Comparison of ENCODE assay signal across 23 cellular contexts in genomic region chr1:101182627-101183387, GRCh38. TPM values are rescaled to one million over a fixed set of nuclear protein-coding genes. Genes with fewer than 3 reads are reported as not detected.
A peak's percentile ranks its signal among the peaks of the same experiment; 100 is the strongest.
DNase-seq lines count a peak whose midpoint lies in the region; ATAC-seq, FAIRE-seq and TF ChIP-seq lines count a peak whose summit lies in the region.
"Had no signal": no experiment of that assay in that cellular context is flagged by ENCODE, and none has a peak within 500 bp of the region (broad histone marks: within the 10 kb centered on the region; RNA-seq: fewer than 3 reads in every experiment).

No MANE protein-coding gene starts in this region.

- H3K27me3 Mint-ChIP-seq in T-helper 2 cell treated with Interferon-gamma antibody and Interleukin-4, amounts not matched to agents 5 μg/mL and 100 μg/mL, for 36 hours (ENCODE audit: low read depth), result no peaks in the 10 kb centered on the region
- H3K27me3 Mint-ChIP-seq: B cell, IgD-negative memory B cell had no signal

- CTCF ChIA-PET in HepG2 (lab: Yijun Ruan, JAX; ENCODE audit: low intra/inter-chr PET ratio, low total read pairs), result no interaction called here

- H3K36me3 ChIP-seq in left ventricle myocardium inferior (no peaks in the 10 kb centered on the region), HepG2 (replicated peaks in 1 of 2; ENCODE audit: control insufficient read depth in 1 of 2, insufficient read depth in 2 of 2, low read length in 2 of 2) (no peaks in the 10 kb centered on the region), upper lobe of right lung (no peaks in the 10 kb centered on the region)
- H3K36me3 ChIP-seq: HAP-1, thyroid gland had no signal

- no peak overlapping the region for H3K4me3 ChIP-seq in left ventricle myocardium inferior
- H3K4me3 ChIP-seq in HepG2 (replicated peaks in 1 of 3; ENCODE audit: insufficient read depth in 1 of 3, low read depth in 2 of 3, low read length in 3 of 3), result no peak overlapping the region
- H3K4me3 ChIP-seq in upper lobe of right lung, result no peak overlapping the region
- H3K4me3 ChIP-seq: coronary artery, HAP-1, skin epidermis, thyroid gland had no signal

- no peak for FAIRE-seq in HepG2 (lab: Jason Lieb, UNC)

- no peak for TF ChIP-seq RAD21 in HepG2 (CRISPR knock-in tag; IDR thresholded peaks at IDR 0.05)

- POLR2A ChIA-PET in HepG2 (lab: Yijun Ruan, JAX), result no interaction called here

- peaks cover 14% of the 10 kb centered on the region for H3K36me3 Mint-ChIP-seq in T-helper 2 cell treated with Interferon-gamma antibody and Interleukin-4, amounts not matched to agents 5 μg/mL and 100 μg/mL, for 36 hours (ENCODE audit: low read depth)

- H3K27ac ChIP-seq in left ventricle myocardium inferior (replicated peaks) (peak overlapping the region; percentile 84), HepG2 (ENCODE audit: extremely low read length, insufficient read depth, low read length) (no peak overlapping the region), upper lobe of right lung (peak overlapping the region; percentile 48)

- in situ Hi-C loops in HepG2 (cut with HindIII; ENCODE audit: extremely low pct_ligation_motif_present, low pct_unique_long_range_greater_than_20kb), result no loop called here

- H3K27me3 ChIP-seq in left ventricle myocardium inferior (ENCODE audit: low read depth) (no peaks in the 10 kb centered on the region), HepG2 (ENCODE audit: control insufficient read depth in 1 of 2, insufficient read depth in 2 of 2, low read length in 2 of 2) (no peaks in the 10 kb centered on the region; a peak in 1 of 5 replicates), upper lobe of right lung (no peaks in the 10 kb centered on the region)
- H3K27me3 ChIP-seq: thyroid gland had no signal

- peaks cover 6% of the 10 kb centered on the region for H3K9me3 Mint-ChIP-seq in T-helper 2 cell treated with Interferon-gamma antibody and Interleukin-4, amounts not matched to agents 5 μg/mL and 100 μg/mL, for 36 hours
- H3K9me3 Mint-ChIP-seq: activated T-cell treated with anti-CD3 and anti-CD28 coated beads, Interleukin-2, amount 50 U/mL, for 4 hours; IgD-negative memory B cell had no signal

- ATAC-seq in Right ventricle myocardium inferior (no peak), HepG2 (no peak), upper lobe of right lung (no peak)
- ATAC-seq: activated T-cell treated with anti-CD3 and anti-CD28 coated beads, Interleukin-2, amount 50 U/mL, for 4 hours; stimulated activated effector memory CD8-positive, alpha-beta T cell treated with anti-CD3 and anti-CD28 coated beads, Interleukin-12 subunit alpha, Interleukin-12 subunit beta, amount 100 ng/mL, for 72 hours had no signal

- H3K4me3 Mint-ChIP-seq in T-helper 2 cell treated with Interferon-gamma antibody and Interleukin-4, amounts not matched to agents 5 μg/mL and 100 μg/mL, for 36 hours, result peak overlapping the region; percentile 49
- H3K4me3 Mint-ChIP-seq: activated T-cell treated with anti-CD3 and anti-CD28 coated beads, Interleukin-2, amount 50 U/mL, for 4 hours; B cell; IgD-negative memory B cell; neural crest cell; stimulated activated effector memory CD8-positive, alpha-beta T cell treated with anti-CD3 and anti-CD28 coated beads, Interleukin-12 subunit alpha, Interleukin-12 subunit beta, amount 100 ng/mL, for 72 hours had no signal

- TF ChIP-seq EP300 in HepG2 (IDR thresholded peaks at IDR 0.05; ENCODE audit: low read depth in 2 of 2, low read length in 2 of 2) (no peak), HepG2 (CRISPR knock-in tag; IDR thresholded peaks at IDR 0.05; ENCODE audit: borderline replicate concordance) (no peak)

- DNase-seq in T-helper 2 cell treated with Interferon-gamma antibody and Interleukin-4, amounts not matched to agents 5 μg/mL and 100 μg/mL, for 36 hours (ENCODE audit: low spot score), result no peak
- DNase-seq in T-helper 2 cell (no peak), left ventricle myocardium inferior (no peak), Right ventricle myocardium inferior (ENCODE audit: missing footprints) (no peak), HepG2 (ENCODE audit: low spot score) (no peak), upper lobe of right lung (no peak), NK-92 (lab: John Stamatoyannopoulos, UW; ENCODE audit: unreplicated experiment) (no peak), superior temporal gyrus (ENCODE audit: extremely low spot score) (no peak)
- DNase-seq: activated T-cell treated with anti-CD3 and anti-CD28 coated beads, Interleukin-2, amount 50 U/mL, for 4 hours; GDM1; NCI-H1417 treated with DMSO at 0.1 percent for 48 hours; NCI-H446; SHP77; stimulated activated CD4-positive, alpha-beta T cell treated with anti-CD3 and anti-CD28 coated beads, Interleukin-2, amount 100 ng/mL, for 24 hours; thyroid gland had no signal

- no peaks in the 10 kb centered on the region for H4K20me1 ChIP-seq in HepG2 (ENCODE audit: insufficient read depth, low read length)

- no peak overlapping the region for H3K4me2 ChIP-seq in HepG2 (ENCODE audit: low read depth, low read length)

- H3K4me1 ChIP-seq in left ventricle myocardium inferior, result peaks cover 35% of the 10 kb centered on the region
- H3K4me1 ChIP-seq in HepG2 (ENCODE audit: insufficient read depth, low read length), result no peaks in the 10 kb centered on the region
- H3K4me1 ChIP-seq in upper lobe of right lung, result peaks cover 3% of the 10 kb centered on the region
- H3K4me1 ChIP-seq: HAP-1, thyroid gland had no signal

- H3K79me2 ChIP-seq in HepG2 (ENCODE audit: insufficient read depth, low read length), result no peaks in the 10 kb centered on the region

- peaks cover 58% of the 10 kb centered on the region for H3K4me1 Mint-ChIP-seq in T-helper 2 cell treated with Interferon-gamma antibody and Interleukin-4, amounts not matched to agents 5 μg/mL and 100 μg/mL, for 36 hours (ENCODE audit: low read depth)

- no TSS peak for BruUV-seq in HepG2 (replicated peaks; lab: Mats Ljungman, UMichigan)

- no peak for TF ChIP-seq POLR2A in HepG2 (IDR thresholded peaks at IDR 0.05; ENCODE audit: insufficient read depth in 1 of 2, low read depth in 2 of 2, low read length in 2 of 2)

- no peak overlapping the region for H2AFZ ChIP-seq in HepG2 (ENCODE audit: low read length)

- no peak overlapping the region for H3K9ac ChIP-seq in HepG2 (ENCODE audit: insufficient read depth, low read depth, low read length)

- no peaks in the 10 kb centered on the region for H3K9me3 ChIP-seq in left ventricle myocardium inferior (replicated peaks)
- H3K9me3 ChIP-seq in HepG2 (ENCODE audit: low read length), result no peaks in the 10 kb centered on the region
- no peaks in the 10 kb centered on the region for H3K9me3 ChIP-seq in upper lobe of right lung
- H3K9me3 ChIP-seq: HAP-1, thyroid gland had no signal

- TF ChIP-seq CTCF in left ventricle myocardium inferior (IDR thresholded peaks at IDR 0.05; ENCODE audit: borderline replicate concordance) (no peak), HepG2 (CRISPR knock-in tag; IDR thresholded peaks at IDR 0.05) (no peak), upper lobe of right lung (IDR thresholded peaks at IDR 0.05) (no peak)

- H3K27ac Mint-ChIP-seq in T-helper 2 cell treated with Interferon-gamma antibody and Interleukin-4, amounts not matched to agents 5 μg/mL and 100 μg/mL, for 36 hours, result peak overlapping the region; percentile 60
- H3K27ac Mint-ChIP-seq: B cell, IgD-negative memory B cell, progenitor cell of endocrine pancreas had no signal

- intact Hi-C loops in left ventricle myocardium inferior (cut with micrococcal nuclease) (no loop called here), Right ventricle myocardium inferior (cut with DNase I) (loop anchor here (2.0 kb wide), 1 partner anchor 54 kb away; the partner anchor contains the start of gene S1PR1), HepG2 (cut with micrococcal nuclease; ENCODE audit: unreplicated experiment) (no loop called here), upper lobe of right lung (cut with DNase I) (no loop called here)

TF ChIP-seq in HepG2, 621 proteins besides CTCF, POLR2A, EP300 and RAD21:
- TF ChIP-seq CENPX (CRISPR knock-in tag; IDR thresholded peaks at IDR 0.05), result no peak
- peak; percentile 69 for TF ChIP-seq HNRNPK (IDR thresholded peaks at IDR 0.05; ENCODE audit: low read depth, low read length, poor library complexity, severe bottlenecking)
TF ChIP-seq in HepG2: peak in this region for 1.

RNA-seq across cellular contexts. Expression of gene S1PR1, which starts 54.0 kb away (rescaled TPM):
- 54.9 TPM for total RNA-seq in left ventricle myocardium inferior
- total RNA-seq in Right ventricle myocardium inferior, result 58.5 TPM
- not detected in 2 replicates for total RNA-seq in HepG2 (2016; rRNA removed; fragmentation: Illumina TruSeq; extraction: Trizol)
- total RNA-seq in HepG2 (2016; cell fraction: cytosol; rRNA removed; fragmentation: Illumina TruSeq; extraction: Trizol; ENCODE audit: low read depth), result not detected in 2 replicates
- not detected in 2 replicates for total RNA-seq in HepG2 (2016; cell fraction: insoluble cytoplasmic fraction; rRNA removed; fragmentation: Illumina TruSeq; extraction: Trizol)
- not detected in 2 replicates for total RNA-seq in HepG2 (2016; cell fraction: membrane; rRNA removed; fragmentation: Illumina TruSeq; extraction: Trizol)
- not detected in 2 replicates for total RNA-seq in HepG2 (2016; cell fraction: nucleus; rRNA removed; fragmentation: Illumina TruSeq; extraction: Trizol)
- polyA plus RNA-seq in HepG2 (2011; rRNA removed), result not detected in 2 replicates
- polyA plus RNA-seq in HepG2 (2011; cell fraction: cytosol; rRNA removed), result not detected in 2 replicates
- polyA plus RNA-seq in HepG2 (2011; cell fraction: nucleus; rRNA removed), result not detected in 2 replicates
- polyA plus RNA-seq in HepG2 (2012), result not detected in 2 replicates
- polyA plus RNA-seq in HepG2 (2016; cell fraction: cytosol; fragmentation: Illumina TruSeq; extraction: Trizol; ENCODE audit: low read depth), result not detected in 2 replicates
- polyA plus RNA-seq in HepG2 (2016; cell fraction: insoluble cytoplasmic fraction; fragmentation: Illumina TruSeq; extraction: Trizol; ENCODE audit: low read depth), result not detected in 2 replicates
- not detected in 2 replicates for polyA plus RNA-seq in HepG2 (2016; cell fraction: membrane; fragmentation: Illumina TruSeq; extraction: Trizol; ENCODE audit: low read depth)
- not detected in 2 replicates for polyA plus RNA-seq in HepG2 (2016; cell fraction: nucleus; fragmentation: Illumina TruSeq; extraction: Trizol; ENCODE audit: insufficient read depth, low read depth)
- polyA minus RNA-seq in HepG2 (2011; rRNA and poly(A)+ RNA removed; ENCODE audit: low replicate concordance), result 0.33 TPM in 1 of 2 replicates, not detected in the other
- not detected in 2 replicates for polyA minus RNA-seq in HepG2 (2011; cell fraction: cytosol; rRNA and poly(A)+ RNA removed)
- polyA minus RNA-seq in HepG2 (2011; cell fraction: nucleus; rRNA and poly(A)+ RNA removed), result not detected in 2 replicates
- 134 TPM for total RNA-seq in upper lobe of right lung

Comparison
In these comparisons a context has a peak if more than half of its experiments do, and no peak if none do; other contexts are left out.
1. RNA of gene S1PR1, which starts 54.0 kb away (total RNA-seq): 134 TPM in upper lobe of right lung (single experiment), 58.5 TPM in Right ventricle myocardium inferior (single experiment) and 54.9 TPM in left ventricle myocardium inferior (single experiment); not detected in HepG2; every median in the first group is over 10 times any median in the second.